ENCODE assay signal across 15 cellular contexts in the genomic region with DNA sequence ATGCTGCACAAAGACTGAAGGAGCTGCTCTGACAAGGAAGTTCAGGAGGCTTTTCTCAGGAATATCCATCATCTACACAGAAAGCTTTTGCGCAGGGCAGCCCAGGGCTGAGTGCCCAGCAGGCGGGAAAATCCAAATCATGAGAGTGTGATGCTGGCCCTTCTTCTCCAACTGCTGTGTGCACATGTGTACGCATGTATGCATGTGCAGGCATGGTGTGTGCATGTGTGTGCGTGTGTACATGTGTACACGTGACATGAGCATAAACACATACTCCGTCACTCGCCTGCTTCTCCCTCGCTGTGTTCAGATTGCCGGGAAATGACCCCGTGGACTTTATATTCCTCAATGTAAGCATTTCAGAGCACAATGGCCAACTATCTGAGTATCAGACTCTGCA.
DNase-seq lines count a peak whose midpoint lies in the region; ATAC-seq and TF ChIP-seq lines count a peak whose summit lies in the region.
"Had no signal": no experiment of that assay in that cellular context is flagged by ENCODE, and none has a peak within 500 bp of the region (broad histone marks: within the 10 kb centered on the region; RNA-seq: fewer than 3 reads in every experiment).

No MANE protein-coding gene starts in this region.

- no peak overlapping the region; the same call in 1 of the 2 replicates for H4K5ac ChIP-seq in IMR-90 (ENCODE audit: low read depth, low read length)

- no peak overlapping the region for H3K9ac ChIP-seq in IMR-90 (ENCODE audit: low read depth, low read length)
- H3K9ac ChIP-seq in iPS-20b (ENCODE audit: low read depth, low read length): peak overlapping the region; percentile 66; the same call in 1 of the 2 replicates
- H3K9ac ChIP-seq in neural progenitor cell: no peak overlapping the region

- H3K36me3 Mint-ChIP-seq in neural progenitor cell (peaks cover 32% of the 10 kb centered on the region), type B pancreatic cell (peaks cover 50% of the 10 kb centered on the region)
- H3K36me3 Mint-ChIP-seq in naive thymus-derived CD8-positive, alpha-beta T cell: peaks cover 0 to 11% (median 6%) of the 10 kb centered on the region in 3 donors

- peaks cover 3% of the 10 kb centered on the region; the same call in 1 of the 2 replicates for H4K20me1 ChIP-seq in IMR-90 (ENCODE audit: insufficient read depth, low read length)
- H4K20me1 ChIP-seq in neural progenitor cell (ENCODE audit: low read depth): no peaks in the 10 kb centered on the region

- H3K79me1 ChIP-seq in IMR-90 (ENCODE audit: low read depth in 1 of 2, low read length in 2 of 2): peaks cover 14 to 67% of the 10 kb centered on the region in 2 experiments; a peak in 3 of 4 replicates

- intact Hi-C loops in IMR-90 (cut with micrococcal nuclease): no loop called here

- POLR2A ChIA-PET in IMR-90 (lab: Charles Lee; ENCODE audit: unreplicated experiment): no interaction called here
- POLR2A ChIA-PET in naive thymus-derived CD8-positive, alpha-beta T cell (lab: Charles Lee): no interaction called here

- H3K23ac ChIP-seq in IMR-90 (ENCODE audit: low read depth, low read length): peak overlapping the region; percentile 6; the same call in 1 of the 2 replicates

- H3K4me2 ChIP-seq in IMR-90 (ENCODE audit: low read depth, low read length): no peak overlapping the region
- H3K4me2 ChIP-seq in neural progenitor cell: peak overlapping the region; percentile 67

- H3K9me3 ChIP-seq in IMR-90 (ENCODE audit: control insufficient read depth, insufficient read depth, low read length) (no peaks in the 10 kb centered on the region), iPS-20b (ENCODE audit: insufficient read depth, low read depth, low read length) (no peaks in the 10 kb centered on the region), neural progenitor cell (ENCODE audit: low read depth) (no peaks in the 10 kb centered on the region)

- ATAC-seq in IMR-90 (ENCODE audit: low read depth): no peak
- ATAC-seq in naive thymus-derived CD8-positive, alpha-beta T cell: no peak
- ATAC-seq: K562, PC-3 had no signal

- in situ Hi-C loops in IMR-90 (cut with MboI; ENCODE audit: low sequenced_read_pairs): loop anchor here (25.0 kb wide), 1 partner anchor 415 kb away; no protein-coding TSS in a partner anchor

- no peak overlapping the region for H2BK20ac ChIP-seq in IMR-90 (ENCODE audit: low read depth, low read length)

- H3K27me3 Mint-ChIP-seq in neural progenitor cell (ENCODE audit: insufficient read depth, low read depth) (peaks cover 4% of the 10 kb centered on the region), type B pancreatic cell (no peaks in the 10 kb centered on the region)
- H3K27me3 Mint-ChIP-seq in naive thymus-derived CD8-positive, alpha-beta T cell: peaks cover 0 to 5% (median 0%) of the 10 kb centered on the region in 5 donors

- no peak for TF ChIP-seq RAD21 in IMR-90 (IDR thresholded peaks at IDR 0.05; ENCODE audit: low read length)

- H3K27ac Mint-ChIP-seq in neural progenitor cell: peak overlapping the region; percentile 93
- peak overlapping the region; percentile 42 for H3K27ac Mint-ChIP-seq in type B pancreatic cell
- no peak overlapping the region for H3K27ac Mint-ChIP-seq in naive thymus-derived CD8-positive, alpha-beta T cell

- CTCF ChIA-PET in IMR-90 (lab: Yijun Ruan, JAX): no interaction called here

- no TSS peak for BruUV-seq in IMR-90 (replicated peaks; lab: Mats Ljungman, UMichigan)

- WGBS in IMR-90 (ENCODE audit: extremely low coverage in 2 of 2, insufficient read length in 1 of 2), 2 experiments: 100% methylated on average over 1 of the region's 10 CpGs; no CpG with 5 or more reads in 1 of the 2 experiments

- H3K9me3 Mint-ChIP-seq in neural progenitor cell (no peaks in the 10 kb centered on the region), type B pancreatic cell (no peaks in the 10 kb centered on the region)
- H3K9me3 Mint-ChIP-seq in naive thymus-derived CD8-positive, alpha-beta T cell: no peaks in the 10 kb centered on the region

- H4K91ac ChIP-seq in IMR-90 (ENCODE audit: insufficient read depth, low read depth, low read length): no peak overlapping the region

- H3K27ac ChIP-seq in IMR-90 (ENCODE audit: insufficient read depth, low read length) (no peak overlapping the region), iPS-20b (ENCODE audit: low read length) (peak overlapping the region; percentile 66), neural progenitor cell (peak overlapping the region; percentile 54)
- H3K27ac ChIP-seq: HL-60 had no signal

- H2AFZ ChIP-seq in IMR-90 (replicated peaks; ENCODE audit: low read length, poor library complexity) (no peak overlapping the region), neural progenitor cell (replicated peaks) (no peak overlapping the region)

- H3K79me2 ChIP-seq in neural progenitor cell (ENCODE audit: low read depth): no peaks in the 10 kb centered on the region

- peaks cover 44% of the 10 kb centered on the region for H3K36me3 ChIP-seq in IMR-90 (ENCODE audit: control insufficient read depth, insufficient read depth, low read length)
- H3K36me3 ChIP-seq in iPS-20b (ENCODE audit: insufficient read depth, low read depth, low read length): peaks cover 42% of the 10 kb centered on the region
- H3K36me3 ChIP-seq in neural progenitor cell: no peaks in the 10 kb centered on the region

- no peak overlapping the region for H2BK120ac ChIP-seq in IMR-90 (ENCODE audit: low read depth, low read length)

- H3K4me3 Mint-ChIP-seq in neural progenitor cell (no peak overlapping the region), type B pancreatic cell (peak overlapping the region; percentile 73)
- H3K4me3 Mint-ChIP-seq in naive thymus-derived CD8-positive, alpha-beta T cell: no peak overlapping the region

- peaks cover 46% of the 10 kb centered on the region for H3K4me1 Mint-ChIP-seq in neural progenitor cell
- peaks cover 46% of the 10 kb centered on the region for H3K4me1 Mint-ChIP-seq in type B pancreatic cell (ENCODE audit: unreplicated experiment)
- H3K4me1 Mint-ChIP-seq in naive thymus-derived CD8-positive, alpha-beta T cell: no peaks in the 10 kb centered on the region

- H3K18ac ChIP-seq in IMR-90 (ENCODE audit: low read depth, low read length): no peak overlapping the region

- H3K4me1 ChIP-seq in IMR-90 (ENCODE audit: control insufficient read depth, insufficient read depth, low read length) (peaks cover 6% of the 10 kb centered on the region; the same call in 1 of the 2 replicates), iPS-20b (ENCODE audit: insufficient read depth, low read length) (peaks cover 18% of the 10 kb centered on the region), neural progenitor cell (peaks cover 50% of the 10 kb centered on the region)

- no peak for TF ChIP-seq POLR2A in IMR-90 (IDR thresholded peaks at IDR 0.05; ENCODE audit: low read depth, low read length)

- H2BK5ac ChIP-seq in IMR-90 (ENCODE audit: low read depth, low read length, poor library complexity, severe bottlenecking): no peak overlapping the region

- H2AK5ac ChIP-seq in IMR-90 (ENCODE audit: low read depth, low read length): no peak overlapping the region; the same call in 1 of the 2 replicates

- H3K4me3 ChIP-seq in IMR-90 (ENCODE audit: insufficient read depth, low read depth, low read length) (no peak overlapping the region), iPS-20b (ENCODE audit: low read length) (no peak overlapping the region), neural progenitor cell (no peak overlapping the region)
- H3K4me3 ChIP-seq: K562 had no signal

- no peak for TF ChIP-seq CTCF in IMR-90 (conservative IDR thresholded peaks at IDR 0.05; ENCODE audit: low read depth, low read length)
- TF ChIP-seq CTCF in neural progenitor cell (IDR thresholded peaks at IDR 0.05): no peak
- no peak for TF ChIP-seq CTCF in type B pancreatic cell (conservative IDR thresholded peaks at IDR 0.05)

- H4K8ac ChIP-seq in IMR-90 (ENCODE audit: low read depth in 2 of 2, low read length in 2 of 2): no peak overlapping the region; a peak in 1 of 4 replicates

- peaks cover 25% of the 10 kb centered on the region for H3F3A ChIP-seq in neural progenitor cell (ENCODE audit: low read depth)

- dilution Hi-C loops in IMR-90 (cut with HindIII; ENCODE audit: low sequenced_read_pairs, unreplicated experiment): no loop called here

- H3K56ac ChIP-seq in IMR-90 (ENCODE audit: extremely low read depth, insufficient read depth, low read length): no peak overlapping the region

- H3K9me1 ChIP-seq in IMR-90 (ENCODE audit: insufficient read depth, low read length): peaks cover 18% of the 10 kb centered on the region

- H3K4ac ChIP-seq in IMR-90 (ENCODE audit: low read depth, low read length): no peak overlapping the region

- H2AK9ac ChIP-seq in IMR-90 (replicated peaks; ENCODE audit: low read depth, low read length, poor library complexity): no peak overlapping the region

- no peak overlapping the region for H3K14ac ChIP-seq in IMR-90 (replicated peaks; ENCODE audit: low read depth, low read length)

- no peak overlapping the region for H2BK15ac ChIP-seq in IMR-90 (ENCODE audit: low read depth, low read length)

- H3K27me3 ChIP-seq in IMR-90 (ENCODE audit: control insufficient read depth, insufficient read depth, low read length) (no peaks in the 10 kb centered on the region), iPS-20b (ENCODE audit: insufficient read depth, low read length) (no peaks in the 10 kb centered on the region), neural progenitor cell (no peaks in the 10 kb centered on the region)

- DNase-seq in IMR-90: no peak
- DNase-seq in neural progenitor cell (ENCODE audit: low spot score): no peak
- no peak for DNase-seq in type B pancreatic cell (ENCODE audit: extremely low spot score, unreplicated experiment)
- DNase-seq in stimulated activated naive CD4-positive, alpha-beta T cell (lab: John Stamatoyannopoulos, UW): no peak
- no peak for DNase-seq in germinal center (ENCODE audit: low spot score)
- DNase-seq in naive thymus-derived CD8-positive, alpha-beta T cell: no peak
- DNase-seq: COR-L47, HCEC 1CT, MV-4-11, NCI-H1930, NCI-H748 treated with DMSO at 0.1 percent for 48 hours, PC-3 had no signal

TF ChIP-seq in IMR-90, 13 proteins besides CTCF, POLR2A, EP300 and RAD21 (continues in another document):
- TF ChIP-seq CHD1 (IDR thresholded peaks at IDR 0.05; ENCODE audit: low read depth, low read length) (no peak), MAZ (IDR thresholded peaks at IDR 0.05; ENCODE audit: borderline replicate concordance, low read depth, low read length) (no peak), NFE2L2 (IDR thresholded peaks at IDR 0.05; ENCODE audit: low read depth, low read length) (no peak), MAFK (IDR thresholded peaks at IDR 0.05; ENCODE audit: low read depth, low read length) (no peak), RCOR1 (IDR thresholded peaks at IDR 0.05; ENCODE audit: insufficient replicate concordance, low read length) (no peak), BHLHE40 (IDR thresholded peaks at IDR 0.05; ENCODE audit: low read depth, low read length) (no peak)
- TF ChIP-seq, protein P1, sequence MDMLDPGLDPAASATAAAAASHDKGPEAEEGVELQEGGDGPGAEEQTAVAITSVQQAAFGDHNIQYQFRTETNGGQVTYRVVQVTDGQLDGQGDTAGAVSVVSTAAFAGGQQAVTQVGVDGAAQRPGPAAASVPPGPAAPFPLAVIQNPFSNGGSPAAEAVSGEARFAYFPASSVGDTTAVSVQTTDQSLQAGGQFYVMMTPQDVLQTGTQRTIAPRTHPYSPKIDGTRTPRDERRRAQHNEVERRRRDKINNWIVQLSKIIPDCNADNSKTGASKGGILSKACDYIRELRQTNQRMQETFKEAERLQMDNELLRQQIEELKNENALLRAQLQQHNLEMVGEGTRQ (IDR thresholded peaks at IDR 0.05; ENCODE audit: low read depth, low read length): no peak

Comparison
In these comparisons a context has a peak if more than half of its experiments do, and no peak if none do; other contexts are left out.
1. H3K27ac Mint-ChIP-seq: peak in neural progenitor cell (single experiment) and type B pancreatic cell (single experiment); none in naive thymus-derived CD8-positive, alpha-beta T cell (0 of 10).